In the genomic region with DNA sequence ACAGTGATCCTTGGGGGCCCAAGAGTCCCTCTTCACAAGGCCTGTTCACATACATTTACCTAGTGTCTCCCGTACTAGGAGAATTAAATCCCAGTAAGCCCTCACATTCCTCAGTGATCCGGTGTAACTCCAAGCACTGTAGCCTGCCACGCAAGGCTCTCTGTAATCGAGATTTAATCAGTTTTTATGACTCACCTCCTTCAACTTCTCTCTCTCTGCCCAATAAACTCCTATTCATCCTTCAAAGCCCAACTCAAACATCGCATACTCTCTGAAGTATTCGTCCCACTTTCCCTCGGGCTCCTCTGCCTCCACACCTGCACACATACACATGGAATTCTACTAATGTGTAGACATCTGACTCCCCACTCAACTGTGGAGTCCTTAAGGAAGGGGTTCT, we compare ENCODE assay signal across 17 cellular contexts.
DNase-seq lines count a peak whose midpoint lies in the region; ATAC-seq and TF ChIP-seq lines count a peak whose summit lies in the region.
"Had no signal": no experiment of that assay in that cellular context is flagged by ENCODE, and none has a peak within 500 bp of the region (broad histone marks: within the 10 kb centered on the region; RNA-seq: fewer than 3 reads in every experiment).

No MANE protein-coding gene starts in this region.

- POLR2A ChIA-PET in HEK293 (lab: Yijun Ruan, JAX) = no interaction called here

- H3K9me3 Mint-ChIP-seq in activated T-helper 17 cell treated with anti-CD3 and anti-CD28 coated beads, Interleukin-2, amount 50 U/mL, for 72 hours = no peaks in the 10 kb centered on the region
- no peaks in the 10 kb centered on the region for H3K9me3 Mint-ChIP-seq in immature natural killer cell
- no peaks in the 10 kb centered on the region for H3K9me3 Mint-ChIP-seq in activated T-cell treated with anti-CD3 and anti-CD28 coated beads, Interleukin-2, amount 50 U/mL, for 24 hours
- H3K9me3 Mint-ChIP-seq in activated CD8-positive, alpha-beta memory T cell treated with anti-CD3 and anti-CD28 coated beads, Interleukin-2, amount 10 ng/mL, durations not matched to agents 7 days and 5 days (ENCODE audit: low read depth) = no peaks in the 10 kb centered on the region

- CTCF ChIA-PET in HEK293 (lab: Yijun Ruan, JAX) = interaction anchor here (1.3 kb wide), 1 partner anchor 37 kb away, joined by 3 read pairs; no protein-coding TSS in a partner anchor
- CTCF ChIA-PET in activated CD8-positive, alpha-beta memory T cell treated with anti-CD3 and anti-CD28 coated beads, Interleukin-2, amount 10 ng/mL, durations not matched to agents 7 days and 5 days (lab: Charles Lee) = no interaction called here

- peaks cover 18% of the 10 kb centered on the region for H3K4me1 Mint-ChIP-seq in activated T-helper 17 cell treated with anti-CD3 and anti-CD28 coated beads, Interleukin-2, amount 50 U/mL, for 72 hours
- H3K4me1 Mint-ChIP-seq in immature natural killer cell = peaks cover 41 to 72% of the 10 kb centered on the region in 2 donors
- H3K4me1 Mint-ChIP-seq in activated T-cell treated with anti-CD3 and anti-CD28 coated beads, Interleukin-2, amount 50 U/mL, for 24 hours (ENCODE audit: low read depth) = peaks cover 13% of the 10 kb centered on the region
- peaks cover 20% of the 10 kb centered on the region for H3K4me1 Mint-ChIP-seq in activated CD8-positive, alpha-beta memory T cell treated with anti-CD3 and anti-CD28 coated beads, Interleukin-2, amount 10 ng/mL, durations not matched to agents 7 days and 5 days

- no peak overlapping the region for H3K27ac ChIP-seq in HEK293 (ENCODE audit: extremely low read depth, low read depth, low read length)
- H3K27ac ChIP-seq: coronary artery, HL-60, prostate gland, VCaP had no signal

- DNase-seq in ACHN (peak; percentile 79), immature natural killer cell (no peak), NCI-H510A (lab: John Stamatoyannopoulos, UW) (no peak)
- DNase-seq in activated CD8-positive, alpha-beta memory T cell treated with anti-CD3 and anti-CD28 coated beads, Interleukin-2, amount 50 U/mL, for 48 hours = no peak
- DNase-seq in activated T-cell treated with anti-CD3 and anti-CD28 coated beads, Interleukin-2, amount 50 U/mL, for 24 hours = no peak
- no peak for DNase-seq in activated CD8-positive, alpha-beta memory T cell treated with anti-CD3 and anti-CD28 coated beads, Interleukin-2, amount 10 ng/mL, durations not matched to agents 7 days and 5 days
- DNase-seq: activated CD8-positive, alpha-beta T cell treated with anti-CD3 and anti-CD28 coated beads, Interleukin-2, amount 10 ng/mL, durations not matched to agents 7 days and 5 days; hippocampal formation; left colon; NCI-H1930; stimulated activated naive CD4-positive, alpha-beta T cell treated with Interleukin-2 at 50 U/mL for 16 hours had no signal

- no peak for ATAC-seq in activated T-helper 17 cell treated with anti-CD3 and anti-CD28 coated beads, Interleukin-2, amount 50 U/mL, for 72 hours (replicated peaks)
- ATAC-seq in activated CD8-positive, alpha-beta memory T cell treated with anti-CD3 and anti-CD28 coated beads, Interleukin-2, amount 10 ng/mL, durations not matched to agents 7 days and 5 days = no peak
- ATAC-seq: activated CD8-positive, alpha-beta T cell treated with anti-CD3 and anti-CD28 coated beads, Interleukin-2, amount 10 ng/mL, durations not matched to agents 7 days and 5 days; left colon had no signal

- no peaks in the 10 kb centered on the region for H3K36me3 ChIP-seq in HEK293 (ENCODE audit: control insufficient read depth in 2 of 2, insufficient read depth in 1 of 2, low read length in 2 of 2)
- H3K36me3 ChIP-seq: prostate gland had no signal

- in situ Hi-C loops in ACHN (cut with HindIII; ENCODE audit: low pct_ligation_motif_present, low pct_unique_long_range_greater_than_20kb, low sequenced_read_pairs) = no loop called here

- H3K9me3 ChIP-seq in HEK293 (ENCODE audit: control insufficient read depth, insufficient read depth, low read depth, low read length) = no peaks in the 10 kb centered on the region
- H3K9me3 ChIP-seq: prostate gland had no signal

- H3K27me3 Mint-ChIP-seq in activated T-helper 17 cell treated with anti-CD3 and anti-CD28 coated beads, Interleukin-2, amount 50 U/mL, for 72 hours = no peaks in the 10 kb centered on the region
- peaks cover 0 to 5% (median 3%) of the 10 kb centered on the region in 3 donors for H3K27me3 Mint-ChIP-seq in immature natural killer cell (ENCODE audit: low read depth in 3 of 3)
- no peaks in the 10 kb centered on the region for H3K27me3 Mint-ChIP-seq in activated T-cell treated with anti-CD3 and anti-CD28 coated beads, Interleukin-2, amount 50 U/mL, for 24 hours
- H3K27me3 Mint-ChIP-seq in activated CD8-positive, alpha-beta memory T cell treated with anti-CD3 and anti-CD28 coated beads, Interleukin-2, amount 10 ng/mL, durations not matched to agents 7 days and 5 days = no peaks in the 10 kb centered on the region

- H3K27ac Mint-ChIP-seq in activated T-helper 17 cell treated with anti-CD3 and anti-CD28 coated beads, Interleukin-2, amount 50 U/mL, for 72 hours = peak overlapping the region; percentile 36
- H3K27ac Mint-ChIP-seq in immature natural killer cell = peak overlapping the region in 4 of 6 donors; percentile 22 to 66 (median 46)
- no peak overlapping the region for H3K27ac Mint-ChIP-seq in activated T-cell treated with anti-CD3 and anti-CD28 coated beads, Interleukin-2, amount 50 U/mL, for 24 hours
- no peak overlapping the region for H3K27ac Mint-ChIP-seq in activated CD8-positive, alpha-beta memory T cell treated with anti-CD3 and anti-CD28 coated beads, Interleukin-2, amount 10 ng/mL, durations not matched to agents 7 days and 5 days

- no peak for TF ChIP-seq CTCF in HEK293 (tag by site-specific recombination; IDR thresholded peaks at IDR 0.05)

- H3K4me3 Mint-ChIP-seq in activated T-helper 17 cell treated with anti-CD3 and anti-CD28 coated beads, Interleukin-2, amount 50 U/mL, for 72 hours = no peak overlapping the region
- no peak overlapping the region for H3K4me3 Mint-ChIP-seq in immature natural killer cell
- H3K4me3 Mint-ChIP-seq in activated T-cell treated with anti-CD3 and anti-CD28 coated beads, Interleukin-2, amount 50 U/mL, for 24 hours = no peak overlapping the region
- H3K4me3 Mint-ChIP-seq in activated CD8-positive, alpha-beta memory T cell treated with anti-CD3 and anti-CD28 coated beads, Interleukin-2, amount 10 ng/mL, durations not matched to agents 7 days and 5 days = no peak overlapping the region
- H3K4me3 Mint-ChIP-seq: activated CD8-positive, alpha-beta T cell treated with anti-CD3 and anti-CD28 coated beads, Interleukin-2, amount 10 ng/mL, durations not matched to agents 7 days and 5 days had no signal

- peaks cover 19% of the 10 kb centered on the region for H3K36me3 Mint-ChIP-seq in activated T-helper 17 cell treated with anti-CD3 and anti-CD28 coated beads, Interleukin-2, amount 50 U/mL, for 72 hours (ENCODE audit: low read depth)
- peaks cover 0 to 9% (median 4%) of the 10 kb centered on the region in 3 donors for H3K36me3 Mint-ChIP-seq in immature natural killer cell
- peaks cover 12% of the 10 kb centered on the region for H3K36me3 Mint-ChIP-seq in activated T-cell treated with anti-CD3 and anti-CD28 coated beads, Interleukin-2, amount 50 U/mL, for 24 hours (ENCODE audit: low read depth)
- H3K36me3 Mint-ChIP-seq in activated CD8-positive, alpha-beta memory T cell treated with anti-CD3 and anti-CD28 coated beads, Interleukin-2, amount 10 ng/mL, durations not matched to agents 7 days and 5 days = peaks cover 5% of the 10 kb centered on the region

- peaks cover 3% of the 10 kb centered on the region for H3K4me1 ChIP-seq in HEK293 (ENCODE audit: control insufficient read depth, insufficient read depth, low read length)

- H3K4me3 ChIP-seq in HEK293 (ENCODE audit: low read depth, low read length) = no peak overlapping the region
- H3K4me3 ChIP-seq: coronary artery, prostate gland had no signal

TF ChIP-seq in HEK293, 187 proteins besides CTCF, POLR2A, EP300 and RAD21 (continues in another document):
- peak; percentile 44; the same call in 1 of the 2 replicates for TF ChIP-seq EGR2 (tag by site-specific recombination; IDR thresholded peaks at IDR 0.05; ENCODE audit: low read depth)
- peak; percentile 25; the same call in 1 of the 2 replicates for TF ChIP-seq ZXDB (tag by site-specific recombination; IDR thresholded peaks at IDR 0.05)
- no peak for TF ChIP-seq ZNF585B (tag by site-specific recombination; IDR thresholded peaks at IDR 0.05)
- no peak for TF ChIP-seq ZNF561 (tag by site-specific recombination; IDR thresholded peaks at IDR 0.05; ENCODE audit: borderline replicate concordance)
- TF ChIP-seq PRDM1 (tag by site-specific recombination; IDR thresholded peaks at IDR 0.05) = peak; percentile 90
- no peak for TF ChIP-seq ZNF670 (tag by site-specific recombination; IDR thresholded peaks at IDR 0.05; ENCODE audit: low read depth)
- TF ChIP-seq TRIM28 (IDR thresholded peaks at IDR 0.05; ENCODE audit: borderline replicate concordance, low read length) = 0 out of 2 replicates have a peak, but pooled peaks have one; percentile 8
- TF ChIP-seq WT1 (tag by site-specific recombination; IDR thresholded peaks at IDR 0.05) = no peak
- TF ChIP-seq GFI1B (tag by site-specific recombination; IDR thresholded peaks at IDR 0.05) = peak; percentile 92
- no peak; the same call in 1 of the 2 replicates for TF ChIP-seq ZNF629 (tag by site-specific recombination; IDR thresholded peaks at IDR 0.05)
- 0 out of 2 replicates have a peak, but pooled peaks have one; percentile 45 for TF ChIP-seq ZEB2 (tag by site-specific recombination; IDR thresholded peaks at IDR 0.05)
- TF ChIP-seq ZNF10 (tag by site-specific recombination; IDR thresholded peaks at IDR 0.05) = peak; percentile 79
- TF ChIP-seq SALL2 (tag by site-specific recombination; IDR thresholded peaks at IDR 0.05; ENCODE audit: borderline replicate concordance) = no peak
- peak; percentile 19; the same call in 1 of the 2 replicates for TF ChIP-seq ZFHX2 (tag by site-specific recombination; conservative IDR thresholded peaks at IDR 0.05)
- TF ChIP-seq, protein P1, sequence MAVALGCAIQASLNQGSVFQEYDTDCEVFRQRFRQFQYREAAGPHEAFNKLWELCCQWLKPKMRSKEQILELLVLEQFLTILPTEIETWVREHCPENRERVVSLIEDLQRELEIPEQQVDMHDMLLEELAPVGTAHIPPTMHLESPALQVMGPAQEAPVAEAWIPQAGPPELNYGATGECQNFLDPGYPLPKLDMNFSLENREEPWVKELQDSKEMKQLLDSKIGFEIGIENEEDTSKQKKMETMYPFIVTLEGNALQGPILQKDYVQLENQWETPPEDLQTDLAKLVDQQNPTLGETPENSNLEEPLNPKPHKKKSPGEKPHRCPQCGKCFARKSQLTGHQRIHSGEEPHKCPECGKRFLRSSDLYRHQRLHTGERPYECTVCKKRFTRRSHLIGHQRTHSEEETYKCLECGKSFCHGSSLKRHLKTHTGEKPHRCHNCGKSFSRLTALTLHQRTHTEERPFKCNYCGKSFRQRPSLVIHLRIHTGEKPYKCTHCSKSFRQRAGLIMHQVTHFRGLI (tag by site-specific recombination; IDR thresholded peaks at IDR 0.05) = peak; percentile 96
- TF ChIP-seq ZBTB17 (tag by site-specific recombination; IDR thresholded peaks at IDR 0.05) = 0 out of 2 replicates have a peak, but pooled peaks have one; percentile 38
- no peak for TF ChIP-seq ZNF549 (tag by site-specific recombination; IDR thresholded peaks at IDR 0.05)

Comparison
In these comparisons a context has a peak if more than half of its experiments do, and no peak if none do; other contexts are left out.
1. H3K27ac Mint-ChIP-seq: peak in activated T-helper 17 cell treated with anti-CD3 and anti-CD28 coated beads, Interleukin-2, amount 50 U/mL, for 72 hours (single experiment) and immature natural killer cell (4 of 6); none in activated T-cell treated with anti-CD3 and anti-CD28 coated beads, Interleukin-2, amount 50 U/mL, for 24 hours (single experiment) and activated CD8-positive, alpha-beta memory T cell treated with anti-CD3 and anti-CD28 coated beads, Interleukin-2, amount 10 ng/mL, durations not matched to agents 7 days and 5 days (single experiment).